Comparison of ENCODE assay signal across 7 cellular contexts in genomic region chr10:45920876-45921275, GRCh38. TPM values are rescaled to one million over a fixed set of nuclear protein-coding genes. Genes with fewer than 3 reads are reported as not detected.
DNase-seq lines count a peak whose midpoint lies in the region; TF ChIP-seq lines count a peak whose summit lies in the region.
"Not testable (repeated sequence)": the region's sequence is repeated elsewhere in the genome, so short reads cannot be mapped to it uniquely, and the experiment has no call there.

No MANE protein-coding gene starts in this region.

- BruUV-seq in PC-9 (replicated peaks; lab: Mats Ljungman, UMichigan), result not testable (repeated sequence)

- H3K4me3 ChIP-seq in BE2C (ENCODE audit: low read depth, low read length); PC-9; fibroblast of pulmonary artery (replicated peaks; ENCODE audit: low read depth, low read length); hepatocyte; neural progenitor cell: not testable (repeated sequence)

- H3K9me3 Mint-ChIP-seq in chondrocyte (ENCODE audit: low read depth); neural progenitor cell: not testable (repeated sequence)

- H3K27ac Mint-ChIP-seq in chondrocyte (ENCODE audit: unreplicated experiment); neural progenitor cell: not testable (repeated sequence)

- H3K4me1 ChIP-seq in BE2C; PC-9 (replicated peaks; ENCODE audit: insufficient read depth); hepatocyte (ENCODE audit: insufficient read depth); neural progenitor cell: not testable (repeated sequence)

- not testable (repeated sequence) for H3K27me3 ChIP-seq in BE2C; PC-9 (ENCODE audit: insufficient read depth, low read depth); hepatocyte; neural progenitor cell

- H3K36me3 ChIP-seq in BE2C; PC-9 (ENCODE audit: low read depth); hepatocyte (replicated peaks; ENCODE audit: insufficient read depth, low read depth); neural progenitor cell: not testable (repeated sequence)

- not testable (repeated sequence) for H3K79me2 ChIP-seq in PC-9 (ENCODE audit: low read depth); hepatocyte; neural progenitor cell (ENCODE audit: low read depth)

- H3F3A ChIP-seq in PC-9 (ENCODE audit: insufficient read depth, low read depth); neural progenitor cell (ENCODE audit: low read depth): not testable (repeated sequence)

- H3K9ac ChIP-seq in neural progenitor cell, result not testable (repeated sequence)

- DNase-seq in BE2C; PC-9; chondrocyte (ENCODE audit: low spot score); fibroblast of pulmonary artery (ENCODE audit: low read depth); hepatocyte (ENCODE audit: low spot score); neural progenitor cell (ENCODE audit: low spot score): not testable (repeated sequence)

- H3K9me3 ChIP-seq in BE2C; PC-9 (ENCODE audit: insufficient read depth, low read depth); hepatocyte (ENCODE audit: low read depth); neural progenitor cell (ENCODE audit: low read depth): not testable (repeated sequence)

- H3K4me2 ChIP-seq in PC-9, hepatocyte, neural progenitor cell: not testable (repeated sequence)

- H3K4me3 Mint-ChIP-seq in chondrocyte (ENCODE audit: unreplicated experiment); neural progenitor cell: not testable (repeated sequence)

- intact Hi-C loops in PC-9 (cut with micrococcal nuclease; ENCODE audit: unreplicated experiment), result not testable (repeated sequence)

- H3K4me1 Mint-ChIP-seq in chondrocyte (ENCODE audit: low read depth); neural progenitor cell: not testable (repeated sequence)

- not testable (repeated sequence) for H3K27ac ChIP-seq in PC-9, hepatocyte, neural progenitor cell

- CTCF ChIA-PET in PC-9 (lab: Charles Lee), result not testable (repeated sequence)

- H4K20me1 ChIP-seq in PC-9 (ENCODE audit: insufficient read depth); hepatocyte (ENCODE audit: insufficient read depth, poor library complexity, severe bottlenecking); neural progenitor cell (ENCODE audit: low read depth): not testable (repeated sequence)

- not testable (repeated sequence) for H3K36me3 Mint-ChIP-seq in chondrocyte (ENCODE audit: low read depth)
- peaks cover 14% of the 10 kb centered on the region for H3K36me3 Mint-ChIP-seq in neural progenitor cell

- TF ChIP-seq CTCF in BE2C (IDR thresholded peaks at IDR 0.05; ENCODE audit: low read depth, low read length), result peak; percentile 26; the same call in 1 of the 2 replicates
- TF ChIP-seq CTCF in LNCAP (IDR thresholded peaks at IDR 0.05), result peak; percentile 41
- TF ChIP-seq CTCF in PC-9 (conservative IDR thresholded peaks at IDR 0.05), result 0 out of 2 replicates have a peak, but pooled peaks have one; percentile 26
- TF ChIP-seq CTCF in chondrocyte (IDR thresholded peaks at IDR 0.05), result peak; percentile 66
- TF ChIP-seq CTCF in fibroblast of pulmonary artery (IDR thresholded peaks at IDR 0.05; ENCODE audit: low read length, missing control alignments), result peak; percentile 13
- TF ChIP-seq CTCF in hepatocyte (IDR thresholded peaks at IDR 0.05; ENCODE audit: poor library complexity), result peak; percentile 20
- peak; percentile 7 for TF ChIP-seq CTCF in neural progenitor cell (IDR thresholded peaks at IDR 0.05)

- H3K27me3 Mint-ChIP-seq in chondrocyte (ENCODE audit: low read depth); neural progenitor cell (ENCODE audit: insufficient read depth, low read depth): not testable (repeated sequence)

- not testable (repeated sequence) for H2AFZ ChIP-seq in PC-9; hepatocyte; neural progenitor cell (replicated peaks)

- not testable (repeated sequence) for H3K9me2 ChIP-seq in PC-9 (ENCODE audit: insufficient read depth); hepatocyte (replicated peaks; ENCODE audit: insufficient read depth)

- POLR2A ChIA-PET in PC-9 (lab: Charles Lee; ENCODE audit: unreplicated experiment), result not testable (repeated sequence)

- WGBS in hepatocyte (ENCODE audit: low lambda C conversion rate, missing lambda C conversion rate), result 95% methylated on average over 3 of the region's 3 CpGs

RNA-seq across cellular contexts. Expression of gene TIMM23, which starts 51.4 kb away (rescaled TPM):
- 124 TPM for polyA plus RNA-seq in BE2C (2012; ENCODE audit: insufficient read depth, insufficient read length, low read depth)
- total RNA-seq in PC-9 (2021), result 64.9 and 82.4 TPM in 2 replicates
- total RNA-seq in chondrocyte, result 60.2 to 68.2 TPM (median 62.4 TPM) in 3 replicates
- total RNA-seq in hepatocyte, result 76.4 and 80.7 TPM in 2 replicates
- polyA plus RNA-seq in hepatocyte, result 122 and 144 TPM in 2 replicates
- 74.1 and 85.4 TPM in 2 replicates for total RNA-seq in neural progenitor cell (ENCODE audit: low replicate concordance)

Comparison
In these comparisons a context has a peak if more than half of its experiments do, and no peak if none do; other contexts are left out.
1. CTCF ChIP-seq: peak in every context shown above with its lines; median percentile 66 in chondrocyte; 41 in LNCAP; 26 in BE2C; 26 in PC-9; 20 in hepatocyte; 13 in fibroblast of pulmonary artery; 7 in neural progenitor cell.